ENCODE assay signal across 1 cellular context in the genomic region with DNA sequence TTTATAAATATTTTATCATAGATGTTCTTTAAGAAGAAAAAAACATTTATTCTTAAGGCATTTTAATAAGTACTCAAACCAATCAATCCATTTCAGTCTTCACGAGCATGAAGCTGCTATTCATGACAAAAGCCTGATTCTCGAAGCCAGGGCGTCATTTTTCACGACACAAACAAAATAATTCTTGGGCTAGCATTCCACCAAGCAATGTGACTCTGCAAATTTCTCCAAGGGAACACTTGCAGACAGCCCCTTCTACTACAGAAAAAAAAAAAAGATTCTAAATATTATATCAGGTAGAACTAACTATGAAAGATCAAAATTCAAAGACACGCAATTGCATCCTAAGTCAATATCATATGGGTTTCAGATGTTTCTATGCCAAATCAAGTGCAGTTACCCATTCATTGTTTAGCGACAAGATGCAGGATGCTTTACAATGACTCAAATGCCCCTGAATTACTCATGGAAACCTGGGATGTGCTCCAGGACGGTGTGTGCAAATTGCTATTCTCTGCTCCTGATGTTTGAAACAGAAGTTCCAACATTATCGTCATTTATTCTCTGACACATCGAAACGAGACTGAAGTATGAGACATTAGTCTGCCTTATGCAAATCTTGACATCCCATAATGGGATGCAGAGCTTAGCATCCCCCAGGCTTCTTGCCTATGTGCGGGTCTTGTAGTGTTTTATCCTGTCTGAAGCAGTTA.
A peak's percentile ranks its signal among the peaks of the same experiment; 100 is the strongest.
TF ChIP-seq lines count a peak whose summit lies in the region.

No MANE protein-coding gene starts in this region.

TF ChIP-seq in SK-N-SH, 30 proteins besides CTCF, POLR2A, EP300 and RAD21 (continued from another document):
- TF ChIP-seq, protein P1, sequence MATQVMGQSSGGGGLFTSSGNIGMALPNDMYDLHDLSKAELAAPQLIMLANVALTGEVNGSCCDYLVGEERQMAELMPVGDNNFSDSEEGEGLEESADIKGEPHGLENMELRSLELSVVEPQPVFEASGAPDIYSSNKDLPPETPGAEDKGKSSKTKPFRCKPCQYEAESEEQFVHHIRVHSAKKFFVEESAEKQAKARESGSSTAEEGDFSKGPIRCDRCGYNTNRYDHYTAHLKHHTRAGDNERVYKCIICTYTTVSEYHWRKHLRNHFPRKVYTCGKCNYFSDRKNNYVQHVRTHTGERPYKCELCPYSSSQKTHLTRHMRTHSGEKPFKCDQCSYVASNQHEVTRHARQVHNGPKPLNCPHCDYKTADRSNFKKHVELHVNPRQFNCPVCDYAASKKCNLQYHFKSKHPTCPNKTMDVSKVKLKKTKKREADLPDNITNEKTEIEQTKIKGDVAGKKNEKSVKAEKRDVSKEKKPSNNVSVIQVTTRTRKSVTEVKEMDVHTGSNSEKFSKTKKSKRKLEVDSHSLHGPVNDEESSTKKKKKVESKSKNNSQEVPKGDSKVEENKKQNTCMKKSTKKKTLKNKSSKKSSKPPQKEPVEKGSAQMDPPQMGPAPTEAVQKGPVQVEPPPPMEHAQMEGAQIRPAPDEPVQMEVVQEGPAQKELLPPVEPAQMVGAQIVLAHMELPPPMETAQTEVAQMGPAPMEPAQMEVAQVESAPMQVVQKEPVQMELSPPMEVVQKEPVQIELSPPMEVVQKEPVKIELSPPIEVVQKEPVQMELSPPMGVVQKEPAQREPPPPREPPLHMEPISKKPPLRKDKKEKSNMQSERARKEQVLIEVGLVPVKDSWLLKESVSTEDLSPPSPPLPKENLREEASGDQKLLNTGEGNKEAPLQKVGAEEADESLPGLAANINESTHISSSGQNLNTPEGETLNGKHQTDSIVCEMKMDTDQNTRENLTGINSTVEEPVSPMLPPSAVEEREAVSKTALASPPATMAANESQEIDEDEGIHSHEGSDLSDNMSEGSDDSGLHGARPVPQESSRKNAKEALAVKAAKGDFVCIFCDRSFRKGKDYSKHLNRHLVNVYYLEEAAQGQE (IDR thresholded peaks at IDR 0.05; ENCODE audit: low read depth, low read length): no peak
- TF ChIP-seq RCOR1 (IDR thresholded peaks at IDR 0.05; ENCODE audit: low read length): peak; percentile 20; the same call in 1 of the 2 replicates
- no peak for TF ChIP-seq EZH2phosphoT487 (IDR thresholded peaks at IDR 0.05; ENCODE audit: borderline replicate concordance, low read depth)
- TF ChIP-seq, protein P2, sequence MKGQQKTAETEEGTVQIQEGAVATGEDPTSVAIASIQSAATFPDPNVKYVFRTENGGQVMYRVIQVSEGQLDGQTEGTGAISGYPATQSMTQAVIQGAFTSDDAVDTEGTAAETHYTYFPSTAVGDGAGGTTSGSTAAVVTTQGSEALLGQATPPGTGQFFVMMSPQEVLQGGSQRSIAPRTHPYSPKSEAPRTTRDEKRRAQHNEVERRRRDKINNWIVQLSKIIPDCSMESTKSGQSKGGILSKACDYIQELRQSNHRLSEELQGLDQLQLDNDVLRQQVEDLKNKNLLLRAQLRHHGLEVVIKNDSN (IDR thresholded peaks at IDR 0.05; ENCODE audit: borderline replicate concordance, low read depth): no peak
- TF ChIP-seq, protein P3, sequence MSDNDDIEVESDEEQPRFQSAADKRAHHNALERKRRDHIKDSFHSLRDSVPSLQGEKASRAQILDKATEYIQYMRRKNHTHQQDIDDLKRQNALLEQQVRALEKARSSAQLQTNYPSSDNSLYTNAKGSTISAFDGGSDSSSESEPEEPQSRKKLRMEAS (IDR thresholded peaks at IDR 0.05; ENCODE audit: low read depth): peak; percentile 78
- no peak for TF ChIP-seq MXI1 (IDR thresholded peaks at IDR 0.05; ENCODE audit: low read depth, low read length)
- 0 out of 2 replicates have a peak, but pooled peaks have one; percentile 19 for TF ChIP-seq ELF1 (IDR thresholded peaks at IDR 0.05)
- peak; percentile 97 for TF ChIP-seq TCF12 (IDR thresholded peaks at IDR 0.05)
- TF ChIP-seq, protein P4, sequence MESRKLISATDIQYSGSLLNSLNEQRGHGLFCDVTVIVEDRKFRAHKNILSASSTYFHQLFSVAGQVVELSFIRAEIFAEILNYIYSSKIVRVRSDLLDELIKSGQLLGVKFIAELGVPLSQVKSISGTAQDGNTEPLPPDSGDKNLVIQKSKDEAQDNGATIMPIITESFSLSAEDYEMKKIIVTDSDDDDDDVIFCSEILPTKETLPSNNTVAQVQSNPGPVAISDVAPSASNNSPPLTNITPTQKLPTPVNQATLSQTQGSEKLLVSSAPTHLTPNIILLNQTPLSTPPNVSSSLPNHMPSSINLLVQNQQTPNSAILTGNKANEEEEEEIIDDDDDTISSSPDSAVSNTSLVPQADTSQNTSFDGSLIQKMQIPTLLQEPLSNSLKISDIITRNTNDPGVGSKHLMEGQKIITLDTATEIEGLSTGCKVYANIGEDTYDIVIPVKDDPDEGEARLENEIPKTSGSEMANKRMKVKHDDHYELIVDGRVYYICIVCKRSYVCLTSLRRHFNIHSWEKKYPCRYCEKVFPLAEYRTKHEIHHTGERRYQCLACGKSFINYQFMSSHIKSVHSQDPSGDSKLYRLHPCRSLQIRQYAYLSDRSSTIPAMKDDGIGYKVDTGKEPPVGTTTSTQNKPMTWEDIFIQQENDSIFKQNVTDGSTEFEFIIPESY (IDR thresholded peaks at IDR 0.05; ENCODE audit: borderline replicate concordance, low read depth): peak; percentile 74
- TF ChIP-seq GABPA (IDR thresholded peaks at IDR 0.05; ENCODE audit: low read depth): 0 out of 2 replicates have a peak, but pooled peaks have one; percentile 1
- TF ChIP-seq POLR2AphosphoS5 (IDR thresholded peaks at IDR 0.05; ENCODE audit: low read depth, low read length): peak; percentile 84
- TF ChIP-seq SIN3A (IDR thresholded peaks at IDR 0.05; ENCODE audit: borderline replicate concordance, low read depth, low read length): no peak
- peak; percentile 81; the same call in 1 of the 2 replicates for TF ChIP-seq RXRA (IDR thresholded peaks at IDR 0.05; ENCODE audit: borderline replicate concordance, low read depth)
- TF ChIP-seq NRF1 (IDR thresholded peaks at IDR 0.05; ENCODE audit: low read depth, low read length): no peak
- TF ChIP-seq FOXJ3 (CRISPR knock-in tag; IDR thresholded peaks at IDR 0.05): no peak
- no peak for TF ChIP-seq CHD2 (IDR thresholded peaks at IDR 0.05; ENCODE audit: low read length, partially characterized antibody)
- TF ChIP-seq JUND (IDR thresholded peaks at IDR 0.05): peak; percentile 91
- TF ChIP-seq, protein P5, sequence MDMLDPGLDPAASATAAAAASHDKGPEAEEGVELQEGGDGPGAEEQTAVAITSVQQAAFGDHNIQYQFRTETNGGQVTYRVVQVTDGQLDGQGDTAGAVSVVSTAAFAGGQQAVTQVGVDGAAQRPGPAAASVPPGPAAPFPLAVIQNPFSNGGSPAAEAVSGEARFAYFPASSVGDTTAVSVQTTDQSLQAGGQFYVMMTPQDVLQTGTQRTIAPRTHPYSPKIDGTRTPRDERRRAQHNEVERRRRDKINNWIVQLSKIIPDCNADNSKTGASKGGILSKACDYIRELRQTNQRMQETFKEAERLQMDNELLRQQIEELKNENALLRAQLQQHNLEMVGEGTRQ (IDR thresholded peaks at IDR 0.05; ENCODE audit: borderline replicate concordance, low read depth, low read length): no peak
- peak; percentile 41; the same call in 1 of the 2 replicates for TF ChIP-seq TAF1 (IDR thresholded peaks at IDR 0.05; ENCODE audit: borderline replicate concordance, low read depth, low read length)
- TF ChIP-seq FOXM1 (IDR thresholded peaks at IDR 0.05; ENCODE audit: low read depth): peak; percentile 91
- TF ChIP-seq SMC3 (IDR thresholded peaks at IDR 0.05; ENCODE audit: low read depth, low read length): no peak
